Comparison of ENCODE assay signal across 10 cellular contexts in the genomic region with DNA sequence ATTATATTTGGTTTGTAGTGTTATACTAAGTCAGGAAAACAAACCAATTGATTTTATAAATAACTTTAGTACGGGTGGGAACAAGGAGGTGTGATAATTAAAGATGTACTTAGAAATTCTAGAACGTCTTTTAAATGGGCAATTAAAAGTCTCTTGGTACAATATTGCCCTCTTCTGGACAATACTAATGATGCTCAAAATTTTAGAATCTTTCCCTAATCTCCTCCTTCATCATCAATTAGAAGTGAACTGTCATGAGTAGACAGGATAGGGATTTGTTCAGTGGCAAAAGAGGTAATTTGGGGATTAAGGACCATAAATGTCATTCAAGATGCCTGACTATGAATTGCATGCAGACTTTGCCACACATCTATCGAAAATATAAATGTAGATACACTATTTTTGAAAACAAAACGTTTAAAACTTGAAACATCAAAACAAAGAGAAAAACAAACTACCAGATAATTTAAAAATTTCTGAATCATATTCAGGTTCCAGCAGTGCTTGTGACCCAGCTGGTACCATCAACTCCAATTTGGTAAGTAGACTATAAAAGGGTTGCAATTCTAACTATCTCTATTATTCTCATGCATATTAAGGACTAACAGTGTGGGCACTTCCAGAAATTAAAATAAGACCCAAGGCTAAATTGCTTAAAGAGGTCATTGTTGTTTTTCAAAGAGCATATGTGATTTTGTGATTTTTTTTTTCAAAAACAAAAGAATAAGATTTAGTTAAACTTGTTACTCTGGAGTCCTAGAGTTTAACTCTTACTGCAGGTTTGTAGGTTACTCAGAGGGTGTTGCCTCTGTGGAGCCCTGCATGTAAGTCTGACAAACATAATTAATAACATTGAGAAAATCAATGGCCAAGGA.
DNase-seq lines count a peak whose midpoint lies in the region; ATAC-seq lines count a peak whose summit lies in the region.
"Had no signal": no experiment of that assay in that cellular context is flagged by ENCODE, and none has a peak within 500 bp of the region (broad histone marks: within the 10 kb centered on the region; RNA-seq: fewer than 3 reads in every experiment).

No MANE protein-coding gene starts in this region.

- H3K4me1 ChIP-seq in iPS-20b (ENCODE audit: insufficient read depth, low read length): peaks cover 16% of the 10 kb centered on the region
- H3K4me1 ChIP-seq: SJCRH30 had no signal

- no peak overlapping the region for H3K27ac ChIP-seq in iPS-20b (ENCODE audit: low read length)
- H3K27ac ChIP-seq: SJCRH30 had no signal

- H3K4me3 ChIP-seq in iPS-20b (ENCODE audit: low read length): 0 out of 2 replicates have a peak overlapping the region, but pooled peaks have one; percentile 3
- H3K4me3 ChIP-seq: SJCRH30 had no signal

- H3K9me3 ChIP-seq in iPS-20b (ENCODE audit: insufficient read depth, low read depth, low read length): no peaks in the 10 kb centered on the region
- H3K9me3 ChIP-seq: SJCRH30 had no signal

- no peak for ATAC-seq in stimulated activated naive CD8-positive, alpha-beta T cell treated with anti-CD3 and anti-CD28 coated beads, Interleukin-15, Interleukin-2, amounts not matched to agents 100 U/mL and 50 U/mL, for 24 hours

- DNase-seq in DMS53 treated with DMSO at 0.1 percent for 48 hours (lab: John Stamatoyannopoulos, UW; ENCODE audit: unreplicated experiment) (peak; percentile 4), M059J (ENCODE audit: low read depth) (peak; percentile 39), SW 1271 (lab: John Stamatoyannopoulos, UW) (peak; percentile 4 to 54), 8988T (no peak), OCI-M2 (lab: John Stamatoyannopoulos, UW; ENCODE audit: unreplicated experiment) (no peak)
- no peak for DNase-seq in activated naive CD4-positive, alpha-beta T cell treated with anti-CD3 and anti-CD28 coated beads, Interleukin-2, amount 50 U/mL, for 16 hours
- no peak for DNase-seq in stimulated activated naive CD8-positive, alpha-beta T cell treated with anti-CD3 and anti-CD28 coated beads, Interleukin-15, Interleukin-2, amounts not matched to agents 100 U/mL and 50 U/mL, for 24 hours
- DNase-seq: naive B cell had no signal

- H3K27me3 ChIP-seq in iPS-20b (ENCODE audit: insufficient read depth, low read length): no peaks in the 10 kb centered on the region; the same call in 1 of the 2 replicates
- H3K27me3 ChIP-seq: SJCRH30 had no signal

- H3K9ac ChIP-seq in iPS-20b (ENCODE audit: low read depth, low read length): no peak overlapping the region

- H3K36me3 ChIP-seq in iPS-20b (ENCODE audit: insufficient read depth, low read depth, low read length): no peaks in the 10 kb centered on the region
- H3K36me3 ChIP-seq: SJCRH30 had no signal

Comparison
In these comparisons a context has a peak if more than half of its experiments do, and no peak if none do; other contexts are left out.
1. DNase-seq: peak in DMS53 treated with DMSO at 0.1 percent for 48 hours (single experiment), M059J (single experiment) and SW 1271 (2 of 2); none in 8988T (single experiment), OCI-M2 (single experiment), activated naive CD4-positive, alpha-beta T cell treated with anti-CD3 and anti-CD28 coated beads, Interleukin-2, amount 50 U/mL, for 16 hours (single experiment) and stimulated activated naive CD8-positive, alpha-beta T cell treated with anti-CD3 and anti-CD28 coated beads, Interleukin-15, Interleukin-2, amounts not matched to agents 100 U/mL and 50 U/mL, for 24 hours (single experiment).